1 cellular context compared by ENCODE assay signal in genomic region chr5:96381526-96381925, GRCh38.
TF ChIP-seq lines count a peak whose summit lies in the region.

No MANE protein-coding gene starts in this region.

TF ChIP-seq in GM12878, 131 proteins besides CTCF, POLR2A, EP300 and RAD21:
- TF ChIP-seq ZSCAN29 (IDR thresholded peaks at IDR 0.05) (no peak), RAD51 (IDR thresholded peaks at IDR 0.05) (no peak), IKZF1 (conservative IDR thresholded peaks at IDR 0.05) (no peak), CEBPB (IDR thresholded peaks at IDR 0.05; ENCODE audit: borderline replicate concordance in 1 of 2, low read depth in 2 of 2, low read length in 2 of 2) (no peak), ZBED1 (IDR thresholded peaks at IDR 0.05; ENCODE audit: borderline replicate concordance) (no peak), JUND (IDR thresholded peaks at IDR 0.05; ENCODE audit: low read depth, low read length) (no peak), ZNF207 (IDR thresholded peaks at IDR 0.05; ENCODE audit: borderline replicate concordance) (no peak), BRCA1 (IDR thresholded peaks at IDR 0.05; ENCODE audit: low read depth, low read length) (no peak)
- TF ChIP-seq, protein P1, sequence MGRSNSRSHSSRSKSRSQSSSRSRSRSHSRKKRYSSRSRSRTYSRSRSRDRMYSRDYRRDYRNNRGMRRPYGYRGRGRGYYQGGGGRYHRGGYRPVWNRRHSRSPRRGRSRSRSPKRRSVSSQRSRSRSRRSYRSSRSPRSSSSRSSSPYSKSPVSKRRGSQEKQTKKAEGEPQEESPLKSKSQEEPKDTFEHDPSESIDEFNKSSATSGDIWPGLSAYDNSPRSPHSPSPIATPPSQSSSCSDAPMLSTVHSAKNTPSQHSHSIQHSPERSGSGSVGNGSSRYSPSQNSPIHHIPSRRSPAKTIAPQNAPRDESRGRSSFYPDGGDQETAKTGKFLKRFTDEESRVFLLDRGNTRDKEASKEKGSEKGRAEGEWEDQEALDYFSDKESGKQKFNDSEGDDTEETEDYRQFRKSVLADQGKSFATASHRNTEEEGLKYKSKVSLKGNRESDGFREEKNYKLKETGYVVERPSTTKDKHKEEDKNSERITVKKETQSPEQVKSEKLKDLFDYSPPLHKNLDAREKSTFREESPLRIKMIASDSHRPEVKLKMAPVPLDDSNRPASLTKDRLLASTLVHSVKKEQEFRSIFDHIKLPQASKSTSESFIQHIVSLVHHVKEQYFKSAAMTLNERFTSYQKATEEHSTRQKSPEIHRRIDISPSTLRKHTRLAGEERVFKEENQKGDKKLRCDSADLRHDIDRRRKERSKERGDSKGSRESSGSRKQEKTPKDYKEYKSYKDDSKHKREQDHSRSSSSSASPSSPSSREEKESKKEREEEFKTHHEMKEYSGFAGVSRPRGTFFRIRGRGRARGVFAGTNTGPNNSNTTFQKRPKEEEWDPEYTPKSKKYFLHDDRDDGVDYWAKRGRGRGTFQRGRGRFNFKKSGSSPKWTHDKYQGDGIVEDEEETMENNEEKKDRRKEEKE (IDR thresholded peaks at IDR 0.05) = no peak
- TF ChIP-seq, protein P2, sequence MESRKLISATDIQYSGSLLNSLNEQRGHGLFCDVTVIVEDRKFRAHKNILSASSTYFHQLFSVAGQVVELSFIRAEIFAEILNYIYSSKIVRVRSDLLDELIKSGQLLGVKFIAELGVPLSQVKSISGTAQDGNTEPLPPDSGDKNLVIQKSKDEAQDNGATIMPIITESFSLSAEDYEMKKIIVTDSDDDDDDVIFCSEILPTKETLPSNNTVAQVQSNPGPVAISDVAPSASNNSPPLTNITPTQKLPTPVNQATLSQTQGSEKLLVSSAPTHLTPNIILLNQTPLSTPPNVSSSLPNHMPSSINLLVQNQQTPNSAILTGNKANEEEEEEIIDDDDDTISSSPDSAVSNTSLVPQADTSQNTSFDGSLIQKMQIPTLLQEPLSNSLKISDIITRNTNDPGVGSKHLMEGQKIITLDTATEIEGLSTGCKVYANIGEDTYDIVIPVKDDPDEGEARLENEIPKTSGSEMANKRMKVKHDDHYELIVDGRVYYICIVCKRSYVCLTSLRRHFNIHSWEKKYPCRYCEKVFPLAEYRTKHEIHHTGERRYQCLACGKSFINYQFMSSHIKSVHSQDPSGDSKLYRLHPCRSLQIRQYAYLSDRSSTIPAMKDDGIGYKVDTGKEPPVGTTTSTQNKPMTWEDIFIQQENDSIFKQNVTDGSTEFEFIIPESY (IDR thresholded peaks at IDR 0.05) = no peak
